19 cellular contexts compared by ENCODE assay signal in the genomic region with DNA sequence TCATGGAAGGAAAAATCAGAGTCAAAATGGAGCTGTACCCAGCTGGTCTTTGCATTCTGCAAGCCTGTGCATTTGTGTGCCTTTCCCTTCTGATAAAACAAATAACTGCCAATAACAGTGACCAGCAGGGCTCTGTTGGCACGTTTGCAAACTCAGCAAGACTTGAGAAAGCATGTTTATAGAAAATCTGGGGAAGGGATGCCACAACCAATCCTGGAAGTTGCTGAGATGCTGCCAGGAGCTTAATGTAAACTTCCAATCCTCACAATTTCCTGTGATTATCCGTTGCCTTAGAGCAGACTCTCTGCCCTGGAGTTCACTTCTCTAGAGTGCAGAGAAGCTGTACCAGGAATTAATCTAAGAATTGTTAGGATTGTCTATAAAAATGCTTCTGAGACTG.
"Had no signal": no experiment of that assay in that cellular context is flagged by ENCODE, and none has a peak within 500 bp of the region (broad histone marks: within the 10 kb centered on the region; RNA-seq: fewer than 3 reads in every experiment).

No MANE protein-coding gene starts in this region.

- DNase-seq: activated CD4-positive, alpha-beta T cell treated with anti-CD3 and anti-CD28 coated beads for 4 hours; activated CD8-positive, alpha-beta T cell treated with anti-CD3 and anti-CD28 coated beads for 36 hours; activated gamma-delta T cell; activated T-cell treated with anti-CD3 and anti-CD28 coated beads, Interleukin-2, amount 50 U/mL, for 4 hours; amniotic stem cell; cortex of kidney; effector CD8-positive, alpha-beta T cell; natural killer cell; stimulated activated CD4-positive, alpha-beta T cell treated with anti-CD3 and anti-CD28 coated beads, Interleukin-2, amount 100 ng/mL, for 48 hours; T-helper 1 cell; WERI-Rb-1 had no signal

- ATAC-seq: activated CD8-positive, alpha-beta T cell treated with anti-CD3 and anti-CD28 coated beads for 36 hours; activated T-cell treated with anti-CD3 and anti-CD28 coated beads, Interleukin-2, amount 50 U/mL, for 4 hours; gastroesophageal sphincter; left lobe of liver; natural killer cell; stimulated activated memory B cell treated with anti-CD40 and anti-IgM and Interleukin-4, amounts not matched to agents 10 μg/mL and 1 μg/mL and 100 μg/mL, for 72 hours had no signal

- H3K27me3 Mint-ChIP-seq: brain had no signal

- H3K27me3 ChIP-seq: gastroesophageal sphincter, neutrophil had no signal

- H3K4me1 Mint-ChIP-seq: natural killer cell; stimulated activated memory B cell treated with anti-CD40 and anti-IgM and Interleukin-4, amounts not matched to agents 10 μg/mL and 1 μg/mL and 100 μg/mL, for 72 hours had no signal

- H3K27ac ChIP-seq: neutrophil, parathyroid adenoma, WERI-Rb-1 had no signal

- H3K79me2 ChIP-seq: parathyroid adenoma had no signal

- H3K36me3 ChIP-seq: gastroesophageal sphincter, neutrophil, WERI-Rb-1 had no signal

- H3K9me3 ChIP-seq: gastroesophageal sphincter, neutrophil had no signal

- H3K4me3 ChIP-seq: gastroesophageal sphincter had no signal

- H3K27ac Mint-ChIP-seq: activated CD8-positive, alpha-beta T cell treated with anti-CD3 and anti-CD28 coated beads for 36 hours; activated naive CD8-positive, alpha-beta T cell; memory B cell; natural killer cell; stimulated activated memory B cell treated with anti-CD40 and anti-IgM and Interleukin-4, amounts not matched to agents 10 μg/mL and 1 μg/mL and 100 μg/mL, for 72 hours had no signal

- H2AFZ ChIP-seq: parathyroid adenoma had no signal

- H3K9me3 Mint-ChIP-seq: activated CD8-positive, alpha-beta T cell treated with anti-CD3 and anti-CD28 coated beads for 36 hours; activated T-cell treated with anti-CD3 and anti-CD28 coated beads, Interleukin-2, amount 50 U/mL, for 4 hours; memory B cell; natural killer cell; stimulated activated memory B cell treated with anti-CD40 and anti-IgM and Interleukin-4, amounts not matched to agents 10 μg/mL and 1 μg/mL and 100 μg/mL, for 72 hours had no signal

- H3K4me1 ChIP-seq: parathyroid adenoma had no signal

- H3K9ac ChIP-seq: parathyroid adenoma had no signal

- H3K36me3 Mint-ChIP-seq: activated naive CD8-positive, alpha-beta T cell; memory B cell; natural killer cell; stimulated activated memory B cell treated with anti-CD40 and anti-IgM and Interleukin-4, amounts not matched to agents 10 μg/mL and 1 μg/mL and 100 μg/mL, for 72 hours had no signal

- H3K4me3 Mint-ChIP-seq: activated CD8-positive, alpha-beta T cell treated with anti-CD3 and anti-CD28 coated beads for 36 hours; activated naive CD8-positive, alpha-beta T cell; activated T-cell treated with anti-CD3 and anti-CD28 coated beads, Interleukin-2, amount 50 U/mL, for 4 hours; brain; memory B cell; natural killer cell; stimulated activated memory B cell treated with anti-CD40 and anti-IgM and Interleukin-4, amounts not matched to agents 10 μg/mL and 1 μg/mL and 100 μg/mL, for 72 hours had no signal
